11 cellular contexts compared by ENCODE assay signal in the genomic region with DNA sequence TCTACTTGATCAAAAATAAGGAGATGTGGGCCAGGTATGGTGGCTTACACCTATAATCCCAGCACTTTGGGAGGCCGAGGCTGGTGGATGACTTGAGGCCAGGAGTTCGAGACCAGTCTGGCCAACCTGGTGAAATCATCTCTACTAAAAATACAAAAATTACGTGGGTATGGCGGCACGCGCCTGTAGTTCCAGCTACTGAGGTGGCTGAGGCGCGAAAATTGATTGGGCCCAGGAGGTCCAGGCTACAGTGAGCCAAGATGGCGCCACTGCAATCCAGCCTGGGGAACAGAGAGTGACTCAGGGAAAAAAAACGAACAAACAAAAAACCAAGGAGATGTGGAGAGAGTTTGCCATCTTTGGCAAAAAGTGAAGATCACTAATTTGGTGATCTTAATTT.
"Had no signal": no experiment of that assay in that cellular context is flagged by ENCODE, and none has a peak within 500 bp of the region (broad histone marks: within the 10 kb centered on the region; RNA-seq: fewer than 3 reads in every experiment).

No MANE protein-coding gene starts in this region.

- H3K4me3 ChIP-seq: GM23248, GM23338, HAP-1 had no signal

- H3K4me1 ChIP-seq: HAP-1 had no signal

- H2AFZ ChIP-seq: GM23248, GM23338 had no signal

- H3K27ac ChIP-seq: GM23248 had no signal

- ATAC-seq: GM23338, HCT116 had no signal

- FAIRE-seq: H1, H54 had no signal

- H3K9ac ChIP-seq: GM23248 had no signal

- DNase-seq: GM23248, GOT3, H7, H9, HCEC 1CT, HFFc6 had no signal

- H3K9me3 ChIP-seq: HAP-1 had no signal

- H3K36me3 ChIP-seq: HAP-1 had no signal

- H3K4me2 ChIP-seq: GM23338 had no signal
